Comparison of ENCODE assay signal across 14 cellular contexts in the genomic region with DNA sequence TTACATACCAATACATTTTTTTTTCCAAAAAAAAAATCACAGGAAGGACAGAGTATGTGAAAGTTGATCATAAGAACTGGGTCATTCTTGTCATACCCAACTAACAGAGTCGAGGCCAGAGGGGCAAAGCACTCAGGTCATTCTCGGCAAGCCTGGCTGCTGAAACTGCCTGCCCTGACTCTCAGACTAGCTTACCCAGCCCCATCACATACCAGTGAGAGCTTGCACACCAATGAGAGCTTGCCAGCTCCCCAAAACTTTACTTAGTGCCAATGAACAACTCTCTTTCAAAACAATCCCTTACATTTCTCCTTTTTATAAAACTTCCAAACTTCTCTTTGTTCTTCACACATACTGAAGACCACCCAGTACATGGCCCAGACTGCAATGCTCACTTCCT. TPM values are rescaled to one million over a fixed set of nuclear protein-coding genes. Genes with fewer than 3 reads are reported as not detected.
DNase-seq lines count a peak whose midpoint lies in the region; ATAC-seq, FAIRE-seq and TF ChIP-seq lines count a peak whose summit lies in the region.
"Had no signal": no experiment of that assay in that cellular context is flagged by ENCODE, and none has a peak within 500 bp of the region (broad histone marks: within the 10 kb centered on the region; RNA-seq: fewer than 3 reads in every experiment).

No MANE protein-coding gene starts in this region.

- POLR2A ChIA-PET in activated B cell treated with CpG ODN at 0.5 μM for 24 hours (lab: Charles Lee), result interaction anchor here (1.1 to 24.3 kb wide), 5 partner anchors 12 to 158 kb away, joined by 3 to 357 read pairs (median 3); no protein-coding TSS in a partner anchor

- H3K27ac ChIP-seq in keratinocyte (ENCODE audit: control insufficient read depth, insufficient read depth, low read length) (peak overlapping the region; percentile 3), dorsolateral prefrontal cortex (peak overlapping the region in 2 of 59 donors; percentile 18 to 33)

- peaks cover 65% of the 10 kb centered on the region for H3K36me3 Mint-ChIP-seq in activated B cell treated with CpG ODN at 0.5 μM for 24 hours (ENCODE audit: low read depth)

- H3K36me3 ChIP-seq in keratinocyte (ENCODE audit: control insufficient read depth in 2 of 2, extremely low read depth in 1 of 2, insufficient read depth in 2 of 2, low read length in 2 of 2), result peaks cover 5 to 8% of the 10 kb centered on the region in 2 experiments
- H3K36me3 ChIP-seq in MG63, result 0 out of 2 replicates have a peak, but pooled peaks cover 2% of the 10 kb centered on the region

- H3K4me2 ChIP-seq in keratinocyte (ENCODE audit: control insufficient read depth, extremely low read depth, insufficient read depth, low read depth, low read length), result peak overlapping the region; percentile 30

- H3K4me3 ChIP-seq in AG10803 (ENCODE audit: low read length) (no peak overlapping the region), keratinocyte (ENCODE audit: control insufficient read depth in 2 of 3, extremely low read depth in 1 of 3, insufficient read depth in 2 of 3, low read depth in 1 of 3, low read length in 3 of 3) (no peak overlapping the region), MG63 (no peak overlapping the region), dorsolateral prefrontal cortex (no peak overlapping the region)
- H3K4me3 ChIP-seq: K562, lung had no signal

- DNase-seq in AG10803 (ENCODE audit: low read depth) (peak; percentile 44), GM03348 (ENCODE audit: low spot score) (peak; percentile 42), activated B cell treated with CpG ODN at 0.5 μM for 24 hours (no peak), keratinocyte (ENCODE audit: low read depth, low spot score) (no peak), MG63 (no peak), NCI-H2227 (lab: John Stamatoyannopoulos, UW; ENCODE audit: unreplicated experiment) (no peak), dorsolateral prefrontal cortex (no peak), epidermal melanocyte (ENCODE audit: insufficient read length, low spot score) (no peak)
- DNase-seq: activated naive CD4-positive, alpha-beta T cell treated with anti-CD3 and anti-CD28 coated beads, Interleukin-2, amount 50 U/mL, for 16 hours; DMS 273 treated with DMSO at 0.1 percent for 48 hours; effector CD4-positive, alpha-beta T cell; NCI-H1105 had no signal

- H3K9me3 ChIP-seq in keratinocyte (ENCODE audit: control insufficient read depth, low read depth, low read length), result no peaks in the 10 kb centered on the region
- H3K9me3 ChIP-seq in MG63, result no peaks in the 10 kb centered on the region

- H3K27me3 ChIP-seq in keratinocyte (ENCODE audit: control insufficient read depth, extremely low read depth, insufficient read depth, low read length), result no peaks in the 10 kb centered on the region
- no peaks in the 10 kb centered on the region for H3K27me3 ChIP-seq in MG63
- H3K27me3 ChIP-seq in dorsolateral prefrontal cortex, result no peaks in the 10 kb centered on the region

- TF ChIP-seq CTCF in AG10803 (conservative IDR thresholded peaks at IDR 0.05; ENCODE audit: low read length), result no peak
- TF ChIP-seq CTCF in activated B cell treated with CpG ODN at 0.5 μM for 24 hours (IDR thresholded peaks at IDR 0.05), result no peak
- TF ChIP-seq CTCF in keratinocyte (optimal IDR thresholded peaks at IDR 0.05 in 1 of 3, IDR thresholded peaks at IDR 0.05 in 1 of 3, conservative IDR thresholded peaks at IDR 0.05 in 1 of 3; ENCODE audit: extremely low read depth in 1 of 3, insufficient read depth in 2 of 3, low read length in 3 of 3), result no peak
- TF ChIP-seq CTCF in dorsolateral prefrontal cortex (IDR thresholded peaks at IDR 0.05 in 54 of 56, conservative IDR thresholded peaks at IDR 0.05 in 2 of 56; ENCODE audit: low read depth in 1 of 56, partially characterized antibody in 56 of 56), result no peak

- peaks cover 5% of the 10 kb centered on the region for H4K20me1 ChIP-seq in keratinocyte (ENCODE audit: control insufficient read depth, extremely low read depth, insufficient read depth, low read length)

- no peak overlapping the region for H3K9ac ChIP-seq in keratinocyte (ENCODE audit: control insufficient read depth, extremely low read depth, insufficient read depth, low read length)

- intact Hi-C loops in activated B cell treated with CpG ODN at 0.5 μM for 24 hours (cut with micrococcal nuclease), result no loop called here
- intact Hi-C loops in dorsolateral prefrontal cortex (cut with DNase I), result loop anchor here in 1 of 2 donors (5.0 kb wide), 1 partner anchor 44 kb away; no protein-coding TSS in a partner anchor

- no peaks in the 10 kb centered on the region for H3K27me3 Mint-ChIP-seq in activated B cell treated with CpG ODN at 0.5 μM for 24 hours

- no peak for FAIRE-seq in keratinocyte (lab: Jason Lieb, UNC)
- FAIRE-seq: K562 had no signal

- H3K4me1 ChIP-seq in keratinocyte (ENCODE audit: control insufficient read depth, extremely low read depth, insufficient read depth, low read length), result peaks cover 9% of the 10 kb centered on the region

- H3K27ac Mint-ChIP-seq in activated B cell treated with CpG ODN at 0.5 μM for 24 hours, result peak overlapping the region; percentile 73

- peaks cover 49% of the 10 kb centered on the region for H3K79me2 ChIP-seq in keratinocyte (ENCODE audit: control insufficient read depth, insufficient read depth, low read length)

- dilution Hi-C loops in keratinocyte (cut with MboI; ENCODE audit: extremely low pct_ligation_motif_present, low sequenced_read_pairs), result no loop called here

- no peaks in the 10 kb centered on the region for H3K9me1 ChIP-seq in keratinocyte (ENCODE audit: control insufficient read depth, extremely low read depth, insufficient read depth, low read length)

- no peak overlapping the region for H2AFZ ChIP-seq in keratinocyte (ENCODE audit: control insufficient read depth, low read length)

- H3K4me1 Mint-ChIP-seq in activated B cell treated with CpG ODN at 0.5 μM for 24 hours, result peaks cover 88% of the 10 kb centered on the region

- ATAC-seq in activated B cell treated with CpG ODN at 0.5 μM for 24 hours (ENCODE audit: low read depth), result no peak
- ATAC-seq: K562 had no signal

- peak overlapping the region; percentile 28 for H3K4me3 Mint-ChIP-seq in activated B cell treated with CpG ODN at 0.5 μM for 24 hours

- H3K9me3 Mint-ChIP-seq in activated B cell treated with CpG ODN at 0.5 μM for 24 hours, result no peaks in the 10 kb centered on the region

- CTCF ChIA-PET in activated B cell treated with CpG ODN at 0.5 μM for 24 hours (lab: Charles Lee), result interaction anchor here (0.8 to 0.9 kb wide), 2 partner anchors 10 kb away, joined by 3 read pairs; no protein-coding TSS in a partner anchor

RNA-seq across cellular contexts. Expression of a gene that starts 48.9 kb away (rescaled TPM):
- total RNA-seq in activated B cell treated with CpG ODN at 0.5 μM for 24 hours (403 and 438 TPM in 2 replicates), dorsolateral prefrontal cortex (10 to 100 TPM; 43.2 to 95.6 (median 64.3) TPM)
- polyA plus RNA-seq in keratinocyte, result 34.2 to 60.4 TPM (median 49.2 TPM) in 3 replicates
- 7.2 TPM for polyA plus RNA-seq in keratinocyte (2011; ENCODE audit: low read depth)
- 42.3 and 47.9 TPM in 2 replicates for polyA plus RNA-seq in keratinocyte (2011; cell fraction: cytosol; rRNA removed)
- 34.4 and 35.2 TPM in 2 replicates for polyA plus RNA-seq in keratinocyte (2011; cell fraction: nucleus; rRNA removed)
- 17.1 and 63.0 TPM in 2 replicates for polyA plus RNA-seq in keratinocyte (2012; ENCODE audit: low replicate concordance)
- 60.1 to 103 TPM (median 80.4 TPM) in 3 replicates for polyA minus RNA-seq in keratinocyte
- polyA minus RNA-seq in keratinocyte (2011; cell fraction: cytosol; rRNA and poly(A)+ RNA removed), result 69.4 TPM
- polyA minus RNA-seq in keratinocyte (2011; cell fraction: nucleus; rRNA and poly(A)+ RNA removed), result 39.7 and 54.4 TPM in 2 replicates
- total RNA-seq in MG63 (2014; rRNA removed; shearing (Covaris generic); ENCODE audit: low replicate concordance), result 45.4 and 56.4 TPM in 2 replicates

Comparison
In these comparisons a context has a peak if more than half of its experiments do, and no peak if none do; other contexts are left out.
1. DNase-seq: peak in AG10803 (single experiment) and GM03348 (single experiment); none in activated B cell treated with CpG ODN at 0.5 μM for 24 hours (single experiment), keratinocyte (single experiment), MG63 (single experiment), NCI-H2227 (single experiment), dorsolateral prefrontal cortex (0 of 10) and epidermal melanocyte (single experiment).